In genomic region chr2:145692971-145693478, GRCh38 we compare ENCODE assay signal across 8 cellular contexts.
A peak's percentile ranks its signal among the peaks of the same experiment; 100 is the strongest.
DNase-seq lines count a peak whose midpoint lies in the region; ATAC-seq and TF ChIP-seq lines count a peak whose summit lies in the region.

No MANE protein-coding gene starts in this region.

- H3K4me2 ChIP-seq in H9 (ENCODE audit: insufficient read depth, insufficient read length, low read length), result no peak overlapping the region

- no peaks in the 10 kb centered on the region; the same call in 1 of the 2 replicates for H3K4me1 ChIP-seq in H9 (ENCODE audit: insufficient read depth, low read length)

- no peak overlapping the region for H2BK12ac ChIP-seq in H9 (ENCODE audit: insufficient read length, low read depth, low read length)

- no peak overlapping the region for H2AK5ac ChIP-seq in H9 (ENCODE audit: insufficient read length, low read length)

- ATAC-seq in GM18867 (IDR thresholded peaks at IDR 0.05; ENCODE audit: unreplicated experiment) (peak; percentile 89), HG02840 (IDR thresholded peaks at IDR 0.05; ENCODE audit: low FRiP score, unreplicated experiment) (peak; percentile 75)

- H4K5ac ChIP-seq in H9 (ENCODE audit: insufficient read length, low read depth, low read length), result no peak overlapping the region

- H3K9ac ChIP-seq in H9 (ENCODE audit: extremely low read depth, insufficient read length, low read length), result no peak overlapping the region

- H3K27ac ChIP-seq in H9 (ENCODE audit: insufficient read length, low read depth, low read length), result no peak overlapping the region

- no peak overlapping the region for H2BK15ac ChIP-seq in H9 (ENCODE audit: low read depth, low read length)

- H3K27ac Mint-ChIP-seq in type B pancreatic cell (no peak overlapping the region), H9 (no peak overlapping the region), progenitor cell of endocrine pancreas (no peak overlapping the region)

- no peaks in the 10 kb centered on the region for H3K27me3 ChIP-seq in H9 (ENCODE audit: insufficient read depth, low read length)

- DNase-seq in NOMO-1 (lab: John Stamatoyannopoulos, UW; ENCODE audit: unreplicated experiment in 2 of 2) (peak; percentile 93 to 99), foreskin fibroblast (peak; percentile 75 to 83), type B pancreatic cell (ENCODE audit: extremely low spot score, unreplicated experiment) (no peak), NCI-H526 (lab: John Stamatoyannopoulos, UW) (no peak), H9 (no peak), progenitor cell of endocrine pancreas (ENCODE audit: low spot score, unreplicated experiment) (no peak)

- H3K79me1 ChIP-seq in H9 (ENCODE audit: insufficient read depth, low read depth, low read length, poor library complexity, severe bottlenecking), result no peaks in the 10 kb centered on the region

- no peaks in the 10 kb centered on the region for H3K36me3 Mint-ChIP-seq in type B pancreatic cell
- H3K36me3 Mint-ChIP-seq in H9 (ENCODE audit: insufficient read depth in 1 of 3, low read depth in 3 of 3), result no peaks in the 10 kb centered on the region
- H3K36me3 Mint-ChIP-seq in progenitor cell of endocrine pancreas (ENCODE audit: insufficient read depth), result no peaks in the 10 kb centered on the region

- no peak overlapping the region for H2BK20ac ChIP-seq in H9 (ENCODE audit: low read depth, low read length, poor library complexity, severe bottlenecking)

- no peaks in the 10 kb centered on the region for H3K79me2 ChIP-seq in H9 (ENCODE audit: insufficient read depth, low read length)

- H4K20me1 ChIP-seq in H9 (ENCODE audit: control insufficient read depth, insufficient read depth, insufficient read length), result no peaks in the 10 kb centered on the region

- H3K4ac ChIP-seq in H9 (ENCODE audit: low read depth, low read length), result no peak overlapping the region

- H3K56ac ChIP-seq in H9 (ENCODE audit: insufficient read length, low read depth, low read length), result no peak overlapping the region

- H4K8ac ChIP-seq in H9 (replicated peaks; ENCODE audit: insufficient read length, low read depth, low read length), result no peak overlapping the region

- no CpG with 5 or more reads among the region's 3 CpGs for WGBS in H9 (ENCODE audit: extremely low coverage, insufficient read length, low lambda C conversion rate)

- H2AFZ ChIP-seq in H9 (ENCODE audit: low read length), result no peak overlapping the region

- H3K4me1 Mint-ChIP-seq in type B pancreatic cell (ENCODE audit: unreplicated experiment), result no peaks in the 10 kb centered on the region
- H3K4me1 Mint-ChIP-seq in H9, result peaks cover 2% of the 10 kb centered on the region in 2 experiments
- peaks cover 1% of the 10 kb centered on the region for H3K4me1 Mint-ChIP-seq in progenitor cell of endocrine pancreas (ENCODE audit: low read depth)

- no peak overlapping the region for H4K91ac ChIP-seq in H9 (ENCODE audit: insufficient read length, low read depth, low read length)

- no peaks in the 10 kb centered on the region for H3K23me2 ChIP-seq in H9 (ENCODE audit: insufficient read length, low read depth, low read length, poor library complexity, severe bottlenecking)

- no peak overlapping the region for H2BK5ac ChIP-seq in H9 (ENCODE audit: insufficient read length, low read length)

- H3K4me3 Mint-ChIP-seq in type B pancreatic cell (no peak overlapping the region), H9 (no peak overlapping the region), progenitor cell of endocrine pancreas (ENCODE audit: low read depth) (no peak overlapping the region)

- no peak overlapping the region for H3K4me3 ChIP-seq in foreskin fibroblast (ENCODE audit: low read depth in 1 of 2, low read length in 2 of 2)

- no peaks in the 10 kb centered on the region for H3K9me3 ChIP-seq in H9 (ENCODE audit: control insufficient read depth, low read depth, low read length)

- no peak overlapping the region for H2BK120ac ChIP-seq in H9 (ENCODE audit: low read depth, low read length, poor library complexity, severe bottlenecking)

- H3K23ac ChIP-seq in H9 (ENCODE audit: insufficient read length, low read depth, low read length), result no peak overlapping the region

- no peaks in the 10 kb centered on the region for H3K27me3 Mint-ChIP-seq in type B pancreatic cell
- no peaks in the 10 kb centered on the region for H3K27me3 Mint-ChIP-seq in H9 (ENCODE audit: low read depth)
- no peaks in the 10 kb centered on the region for H3K27me3 Mint-ChIP-seq in progenitor cell of endocrine pancreas

- TF ChIP-seq CTCF in foreskin fibroblast (IDR thresholded peaks at IDR 0.05; ENCODE audit: low read depth, low read length), result no peak
- TF ChIP-seq CTCF in type B pancreatic cell (conservative IDR thresholded peaks at IDR 0.05), result no peak
- no peak for TF ChIP-seq CTCF in H9 (conservative IDR thresholded peaks at IDR 0.05)
- no peak for TF ChIP-seq CTCF in progenitor cell of endocrine pancreas (IDR thresholded peaks at IDR 0.05; ENCODE audit: unreplicated experiment)

- H3K18ac ChIP-seq in H9 (ENCODE audit: insufficient read length, low read depth, low read length), result no peak overlapping the region

- no peak overlapping the region for H3K14ac ChIP-seq in H9 (ENCODE audit: insufficient read depth, low read length)

- H3K9me3 Mint-ChIP-seq in type B pancreatic cell, result no peaks in the 10 kb centered on the region
- H3K9me3 Mint-ChIP-seq in H9, result no peaks in the 10 kb centered on the region; a peak in 1 of 5 replicates
- H3K9me3 Mint-ChIP-seq in progenitor cell of endocrine pancreas (ENCODE audit: low read depth), result no peaks in the 10 kb centered on the region

- no peak overlapping the region for H3T11ph ChIP-seq in H9 (ENCODE audit: low read length)

Comparison
In these comparisons a context has a peak if more than half of its experiments do, and no peak if none do; other contexts are left out.
1. DNase-seq: peak in NOMO-1 (2 of 2) and foreskin fibroblast (2 of 2); none in type B pancreatic cell (single experiment), NCI-H526 (0 of 2), H9 (single experiment) and progenitor cell of endocrine pancreas (single experiment).